23 cellular contexts compared by ENCODE assay signal in the genomic region with DNA sequence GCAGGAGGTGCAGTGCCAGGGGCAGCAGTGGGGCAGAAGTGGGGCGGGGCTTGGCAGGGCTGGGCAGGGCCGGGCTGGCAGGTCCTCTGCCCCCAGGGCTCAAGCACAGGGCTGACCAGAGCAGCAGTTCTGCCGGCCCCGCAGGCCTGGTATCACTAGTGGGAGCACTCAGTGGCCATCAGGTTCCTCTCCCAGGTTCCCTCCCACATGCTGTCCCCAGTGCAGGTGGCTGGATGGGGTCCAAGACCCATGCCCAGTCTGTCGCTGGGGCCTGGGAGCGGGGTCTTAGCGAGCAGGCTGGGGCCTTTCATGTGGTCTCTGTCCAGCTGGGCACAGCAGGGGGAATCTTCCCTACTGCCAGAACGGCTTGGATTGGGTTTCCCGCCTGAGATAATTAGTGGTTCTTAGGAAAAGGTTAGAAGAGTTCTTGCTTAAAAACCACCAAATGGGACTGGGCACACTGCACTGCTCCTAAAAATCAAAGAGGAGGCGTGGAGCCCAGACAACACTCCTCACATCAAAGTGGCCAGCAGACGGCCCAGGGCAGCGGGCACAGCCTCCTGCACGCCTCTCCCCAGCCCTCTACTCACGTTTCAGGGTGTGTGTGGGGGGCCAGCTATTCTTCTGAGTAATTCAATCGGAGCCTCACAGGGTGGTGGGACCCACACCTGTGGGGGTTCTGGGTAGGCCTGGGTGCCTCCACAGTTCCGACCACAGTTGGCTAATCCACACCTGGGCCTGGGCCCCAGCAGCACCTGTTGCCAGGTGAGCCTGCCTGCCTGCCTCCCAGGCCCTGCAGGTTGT. TPM values are rescaled to one million over a fixed set of nuclear protein-coding genes. Genes with fewer than 3 reads are reported as not detected.
DNase-seq lines count a peak whose midpoint lies in the region; ATAC-seq and TF ChIP-seq lines count a peak whose summit lies in the region.
"Had no signal": no experiment of that assay in that cellular context is flagged by ENCODE, and none has a peak within 500 bp of the region (broad histone marks: within the 10 kb centered on the region; RNA-seq: fewer than 3 reads in every experiment).

No MANE protein-coding gene starts in this region.

- H3K4me1 ChIP-seq in Panc1 (ENCODE audit: control insufficient read depth, insufficient read depth, low read length) (peaks cover 1% of the 10 kb centered on the region; the same call in 1 of the 2 replicates), upper lobe of right lung (no peaks in the 10 kb centered on the region)

- CTCF ChIA-PET in Panc1 (lab: Charles Lee) = no interaction called here

- peaks cover 0 to 2% of the 10 kb centered on the region in 2 donors for H3K27me3 Mint-ChIP-seq in natural killer cell treated with Interleukin-12 subunit alpha and Interleukin-12 subunit beta and Interleukin-15 and Interleukin-18, amount 100 ng/mL, for 72 hours
- H3K27me3 Mint-ChIP-seq in natural killer cell (ENCODE audit: low read depth in 2 of 2) = no peaks in the 10 kb centered on the region
- H3K27me3 Mint-ChIP-seq: activated CD4-positive, alpha-beta T cell treated with anti-CD3 and anti-CD28 coated beads for 36 hours had no signal

- H3K27ac Mint-ChIP-seq in natural killer cell treated with Interleukin-12 subunit alpha and Interleukin-12 subunit beta and Interleukin-15 and Interleukin-18, amount 100 ng/mL, for 72 hours = no peak overlapping the region
- no peak overlapping the region for H3K27ac Mint-ChIP-seq in natural killer cell
- H3K27ac Mint-ChIP-seq: activated CD4-positive, alpha-beta T cell treated with anti-CD3 and anti-CD28 coated beads for 36 hours; T-helper 2 cell treated with Interferon-gamma antibody and Interleukin-4, amounts not matched to agents 5 μg/mL and 100 μg/mL, for 36 hours had no signal

- H3K9me3 ChIP-seq in Panc1 (ENCODE audit: control insufficient read depth, insufficient read depth, low read depth, low read length) (no peaks in the 10 kb centered on the region), upper lobe of right lung (no peaks in the 10 kb centered on the region)
- H3K9me3 ChIP-seq: ovary, thoracic aorta had no signal

- POLR2A ChIA-PET in Panc1 (lab: Charles Lee) = interaction anchor here (0.6 kb wide), 1 partner anchor 24 kb away, joined by 5 read pairs; no protein-coding TSS in a partner anchor

- DNase-seq in natural killer cell treated with Interleukin-12 subunit alpha and Interleukin-12 subunit beta and Interleukin-15 and Interleukin-18, amount 100 ng/mL, for 72 hours (ENCODE audit: low spot score) = no peak
- DNase-seq in natural killer cell = no peak
- DNase-seq in Panc1 (ENCODE audit: low read depth, low spot score) = no peak
- DNase-seq in left lobe of liver (ENCODE audit: low spot score) = peak; percentile 50
- DNase-seq in upper lobe of right lung = no peak
- no peak for DNase-seq in activated CD4-positive, alpha-beta T cell treated with anti-CD3 and anti-CD28 coated beads for 1 hour
- DNase-seq in NCI-H2029 (lab: John Stamatoyannopoulos, UW) = no peak
- DNase-seq: activated CD4-positive, alpha-beta T cell treated with anti-CD3 and anti-CD28 coated beads for 36 hours; activated CD8-positive, alpha-beta memory T cell treated with anti-CD3 and anti-CD28 coated beads, Interleukin-2, amount 50 U/mL, for 48 hours; activated gamma-delta T cell; COR-L47; GDM1; KBM-7; NCI-H1105 treated with DMSO at 0.1 percent for 48 hours; NCI-H226; ovary; SHP77 treated with DMSO at 0.1 percent for 48 hours; stimulated activated CD4-positive, alpha-beta T cell treated with anti-CD3 and anti-CD28 coated beads, Interleukin-4, amount 100 ng/mL, for 1 hour had no signal

- H3K27ac ChIP-seq in Panc1 (ENCODE audit: low read length) (no peak overlapping the region), upper lobe of right lung (no peak overlapping the region)
- H3K27ac ChIP-seq: HL-60, ovary, skin epidermis, thoracic aorta had no signal

- H3K9me3 Mint-ChIP-seq in natural killer cell treated with Interleukin-12 subunit alpha and Interleukin-12 subunit beta and Interleukin-15 and Interleukin-18, amount 100 ng/mL, for 72 hours = no peaks in the 10 kb centered on the region
- no peaks in the 10 kb centered on the region for H3K9me3 Mint-ChIP-seq in natural killer cell
- H3K9me3 Mint-ChIP-seq: T-helper 2 cell treated with Interferon-gamma antibody and Interleukin-4, amounts not matched to agents 5 μg/mL and 100 μg/mL, for 36 hours had no signal

- in situ Hi-C loops in Panc1 (cut with HindIII; ENCODE audit: low pct_unique_long_range_greater_than_20kb, low sequenced_read_pairs) = no loop called here

- H3K4me3 ChIP-seq in Panc1 (ENCODE audit: low read depth in 2 of 2, low read length in 2 of 2) (no peak overlapping the region), upper lobe of right lung (no peak overlapping the region)
- H3K4me3 ChIP-seq: ovary, skin epidermis, thoracic aorta had no signal

- intact Hi-C loops in natural killer cell (cut with micrococcal nuclease) = loop anchor here (5.0 kb wide), 1 partner anchor 137 kb away; no protein-coding TSS in a partner anchor
- intact Hi-C loops in Panc1 (cut with micrococcal nuclease; ENCODE audit: unreplicated experiment) = no loop called here
- intact Hi-C loops in upper lobe of right lung (cut with DNase I) = no loop called here

- peak; percentile 25 to 37 for ATAC-seq in natural killer cell treated with Interleukin-12 subunit alpha and Interleukin-12 subunit beta and Interleukin-15 and Interleukin-18, amount 100 ng/mL, for 72 hours
- no peak for ATAC-seq in natural killer cell
- peak; percentile 32; the same call in 1 of the 2 replicates for ATAC-seq in Panc1
- ATAC-seq in left lobe of liver = peak; percentile 62
- ATAC-seq in upper lobe of right lung = peak; percentile 30
- no peak for ATAC-seq in HG02885 (IDR thresholded peaks at IDR 0.05; ENCODE audit: poor library complexity, unreplicated experiment)
- ATAC-seq: activated CD4-positive, alpha-beta T cell treated with anti-CD3 and anti-CD28 coated beads for 36 hours had no signal

- H3K36me3 Mint-ChIP-seq in natural killer cell treated with Interleukin-12 subunit alpha and Interleukin-12 subunit beta and Interleukin-15 and Interleukin-18, amount 100 ng/mL, for 72 hours = no peaks in the 10 kb centered on the region
- H3K36me3 Mint-ChIP-seq in natural killer cell = no peaks in the 10 kb centered on the region

- no peak for TF ChIP-seq CTCF in natural killer cell (IDR thresholded peaks at IDR 0.05)
- no peak for TF ChIP-seq CTCF in Panc1 (IDR thresholded peaks at IDR 0.05)
- no peak for TF ChIP-seq CTCF in upper lobe of right lung (IDR thresholded peaks at IDR 0.05)

- no TSS peak for BruUV-seq in Panc1 (replicated peaks; lab: Mats Ljungman, UMichigan)

- no peak overlapping the region for H3K4me3 Mint-ChIP-seq in natural killer cell treated with Interleukin-12 subunit alpha and Interleukin-12 subunit beta and Interleukin-15 and Interleukin-18, amount 100 ng/mL, for 72 hours
- H3K4me3 Mint-ChIP-seq in natural killer cell = no peak overlapping the region
- H3K4me3 Mint-ChIP-seq: activated CD4-positive, alpha-beta T cell treated with anti-CD3 and anti-CD28 coated beads for 36 hours; T-helper 2 cell treated with Interferon-gamma antibody and Interleukin-4, amounts not matched to agents 5 μg/mL and 100 μg/mL, for 36 hours had no signal

- H3K36me3 ChIP-seq in Panc1 (ENCODE audit: control insufficient read depth, insufficient read depth, low read length) = no peaks in the 10 kb centered on the region
- H3K36me3 ChIP-seq in upper lobe of right lung = peaks cover 12% of the 10 kb centered on the region
- H3K36me3 ChIP-seq: ovary had no signal

- H3K4me1 Mint-ChIP-seq in natural killer cell treated with Interleukin-12 subunit alpha and Interleukin-12 subunit beta and Interleukin-15 and Interleukin-18, amount 100 ng/mL, for 72 hours (ENCODE audit: low read depth in 2 of 2) = peaks cover 0 to 6% of the 10 kb centered on the region in 2 donors
- peaks cover 0 to 5% of the 10 kb centered on the region in 2 donors for H3K4me1 Mint-ChIP-seq in natural killer cell
- H3K4me1 Mint-ChIP-seq: activated CD4-positive, alpha-beta T cell treated with anti-CD3 and anti-CD28 coated beads for 36 hours had no signal

- H3K27me3 ChIP-seq in Panc1 (ENCODE audit: control insufficient read depth, insufficient read depth, low read length) (no peaks in the 10 kb centered on the region), upper lobe of right lung (no peaks in the 10 kb centered on the region)
- H3K27me3 ChIP-seq: ovary had no signal

RNA-seq across cellular contexts. Expression of a gene that starts 45.6 kb away (rescaled TPM):
- total RNA-seq in natural killer cell treated with Interleukin-12 subunit alpha and Interleukin-12 subunit beta and Interleukin-15 and Interleukin-18, amount 100 ng/mL, for 72 hours = 10 to 100 TPM; 17.1 to 24.6 TPM
- 10 to 100 TPM; 14.9 to 18.3 (median 18.2) TPM for total RNA-seq in natural killer cell
- total RNA-seq in Panc1 (2021; ENCODE audit: unreplicated experiment) = 20.6 TPM
- 18.9 TPM for polyA plus RNA-seq in Panc1 (2012; ENCODE audit: insufficient read length)
- total RNA-seq in left lobe of liver = 35.0 TPM
- 16.6 TPM for total RNA-seq in upper lobe of right lung

Comparison
In these comparisons a context has a peak if more than half of its experiments do, and no peak if none do; other contexts are left out.
1. ATAC-seq: peak in natural killer cell treated with Interleukin-12 subunit alpha and Interleukin-12 subunit beta and Interleukin-15 and Interleukin-18, amount 100 ng/mL, for 72 hours (2 of 2), Panc1 (single experiment), left lobe of liver (single experiment) and upper lobe of right lung (single experiment); none in natural killer cell (0 of 3) and HG02885 (single experiment).